ENCODE assay signal across 2 cellular contexts in the genomic region with DNA sequence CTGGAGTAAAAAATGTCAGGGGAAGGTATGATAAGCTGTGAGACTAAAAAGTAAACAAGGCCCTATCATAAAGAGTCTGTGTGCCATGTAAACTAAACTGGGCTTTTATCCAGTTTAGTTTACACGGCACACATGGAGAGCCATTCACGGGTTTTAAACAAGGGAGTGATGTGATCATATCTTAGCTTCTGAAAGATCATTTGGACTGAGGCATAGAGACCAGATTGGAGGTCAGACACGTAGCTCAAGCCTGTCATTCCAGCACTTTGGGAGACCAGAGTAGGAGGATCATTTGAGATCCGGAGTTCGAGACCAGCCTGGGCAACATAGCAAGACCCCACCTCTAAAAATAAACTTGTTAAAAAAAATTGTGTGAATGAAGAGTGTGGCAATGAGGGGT.
TF ChIP-seq lines count a peak whose summit lies in the region.

No MANE protein-coding gene starts in this region.

TF ChIP-seq in HEK293, 187 proteins besides CTCF, POLR2A, EP300 and RAD21:
- TF ChIP-seq PRDM1 (tag by site-specific recombination; IDR thresholded peaks at IDR 0.05) = no peak
- peak; percentile 75 for TF ChIP-seq ZNF121 (tag by site-specific recombination; IDR thresholded peaks at IDR 0.05)
- TF ChIP-seq, protein P1, sequence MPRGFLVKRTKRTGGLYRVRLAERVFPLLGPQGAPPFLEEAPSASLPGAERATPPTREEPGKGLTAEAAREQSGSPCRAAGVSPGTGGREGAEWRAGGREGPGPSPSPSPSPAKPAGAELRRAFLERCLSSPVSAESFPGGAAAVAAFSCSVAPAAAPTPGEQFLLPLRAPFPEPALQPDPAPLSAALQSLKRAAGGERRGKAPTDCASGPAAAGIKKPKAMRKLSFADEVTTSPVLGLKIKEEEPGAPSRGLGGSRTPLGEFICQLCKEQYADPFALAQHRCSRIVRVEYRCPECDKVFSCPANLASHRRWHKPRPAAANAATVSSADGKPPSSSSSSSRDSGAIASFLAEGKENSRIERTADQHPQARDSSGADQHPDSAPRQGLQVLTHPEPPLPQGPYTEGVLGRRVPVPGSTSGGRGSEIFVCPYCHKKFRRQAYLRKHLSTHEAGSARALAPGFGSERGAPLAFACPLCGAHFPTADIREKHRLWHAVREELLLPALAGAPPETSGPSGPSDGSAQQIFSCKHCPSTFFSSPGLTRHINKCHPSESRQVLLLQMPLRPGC (tag by site-specific recombination; IDR thresholded peaks at IDR 0.05) = no peak
- TF ChIP-seq ZNF843 (tag by site-specific recombination; IDR thresholded peaks at IDR 0.05) = no peak
- no peak for TF ChIP-seq SCRT2 (tag by site-specific recombination; IDR thresholded peaks at IDR 0.05)

TF ChIP-seq in K562, 482 proteins besides CTCF, POLR2A, EP300 and RAD21:
- TF ChIP-seq, protein P2, sequence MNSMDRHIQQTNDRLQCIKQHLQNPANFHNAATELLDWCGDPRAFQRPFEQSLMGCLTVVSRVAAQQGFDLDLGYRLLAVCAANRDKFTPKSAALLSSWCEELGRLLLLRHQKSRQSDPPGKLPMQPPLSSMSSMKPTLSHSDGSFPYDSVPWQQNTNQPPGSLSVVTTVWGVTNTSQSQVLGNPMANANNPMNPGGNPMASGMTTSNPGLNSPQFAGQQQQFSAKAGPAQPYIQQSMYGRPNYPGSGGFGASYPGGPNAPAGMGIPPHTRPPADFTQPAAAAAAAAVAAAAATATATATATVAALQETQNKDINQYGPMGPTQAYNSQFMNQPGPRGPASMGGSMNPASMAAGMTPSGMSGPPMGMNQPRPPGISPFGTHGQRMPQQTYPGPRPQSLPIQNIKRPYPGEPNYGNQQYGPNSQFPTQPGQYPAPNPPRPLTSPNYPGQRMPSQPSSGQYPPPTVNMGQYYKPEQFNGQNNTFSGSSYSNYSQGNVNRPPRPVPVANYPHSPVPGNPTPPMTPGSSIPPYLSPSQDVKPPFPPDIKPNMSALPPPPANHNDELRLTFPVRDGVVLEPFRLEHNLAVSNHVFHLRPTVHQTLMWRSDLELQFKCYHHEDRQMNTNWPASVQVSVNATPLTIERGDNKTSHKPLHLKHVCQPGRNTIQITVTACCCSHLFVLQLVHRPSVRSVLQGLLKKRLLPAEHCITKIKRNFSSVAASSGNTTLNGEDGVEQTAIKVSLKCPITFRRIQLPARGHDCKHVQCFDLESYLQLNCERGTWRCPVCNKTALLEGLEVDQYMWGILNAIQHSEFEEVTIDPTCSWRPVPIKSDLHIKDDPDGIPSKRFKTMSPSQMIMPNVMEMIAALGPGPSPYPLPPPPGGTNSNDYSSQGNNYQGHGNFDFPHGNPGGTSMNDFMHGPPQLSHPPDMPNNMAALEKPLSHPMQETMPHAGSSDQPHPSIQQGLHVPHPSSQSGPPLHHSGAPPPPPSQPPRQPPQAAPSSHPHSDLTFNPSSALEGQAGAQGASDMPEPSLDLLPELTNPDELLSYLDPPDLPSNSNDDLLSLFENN (IDR thresholded peaks at IDR 0.05; ENCODE audit: low read depth in 2 of 2, low read length in 2 of 2) = no peak
- TF ChIP-seq RBM25 (IDR thresholded peaks at IDR 0.05; ENCODE audit: low read depth, low read length, severe bottlenecking) (peak; percentile 35), HMBOX1 (IDR thresholded peaks at IDR 0.05) (no peak), ZNF121 (CRISPR knock-in tag; conservative IDR thresholded peaks at IDR 0.05) (peak; percentile 94), FOXA3 (CRISPR knock-in tag; conservative IDR thresholded peaks at IDR 0.05 in 1 of 2, IDR thresholded peaks at IDR 0.05 in 1 of 2) (0 out of 4 replicates have a peak, but pooled peaks of 1 of the 2 experiments have one; percentile 18)
